ENCODE assay signal across 8 cellular contexts in the genomic region with DNA sequence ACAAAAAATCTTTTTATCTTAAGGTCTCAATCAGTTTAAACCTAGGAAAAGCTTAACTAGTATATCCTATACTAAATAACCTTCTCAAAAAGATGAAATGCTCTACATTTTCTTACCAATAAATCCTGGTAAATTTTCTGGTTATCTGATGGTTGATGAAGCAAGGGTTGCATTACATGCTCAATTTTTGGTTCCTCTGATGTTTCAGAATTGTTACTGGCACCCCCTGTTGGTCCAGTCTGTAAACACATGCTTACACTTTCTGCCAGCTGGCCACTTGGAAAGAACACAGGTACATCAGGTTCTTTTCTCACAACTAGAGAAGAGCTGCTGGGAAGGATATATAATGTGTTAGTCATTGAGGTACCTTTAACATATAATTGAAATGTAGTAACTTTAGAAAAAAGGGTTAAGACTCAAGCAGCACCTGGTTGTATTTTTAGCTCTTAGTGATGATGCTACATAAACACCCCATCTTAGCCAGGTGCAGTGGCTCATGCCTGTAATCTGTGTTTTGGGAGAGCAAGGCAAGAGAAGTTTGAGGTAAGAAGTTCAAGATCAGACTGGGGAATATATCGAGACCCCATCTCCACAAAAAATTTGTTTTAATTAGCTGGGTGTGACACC. TPM values are rescaled to one million over a fixed set of nuclear protein-coding genes. Genes with fewer than 3 reads are reported as not detected.
DNase-seq lines count a peak whose midpoint lies in the region; ATAC-seq and TF ChIP-seq lines count a peak whose summit lies in the region.

No MANE protein-coding gene starts in this region.

- no peaks in the 10 kb centered on the region for H3K4me1 ChIP-seq in HAP-1
- H3K4me1 ChIP-seq in hepatocyte (ENCODE audit: insufficient read depth): no peaks in the 10 kb centered on the region

- CTCF ChIA-PET in activated naive CD4-positive, alpha-beta T cell treated with anti-CD3 and anti-CD28 coated beads for 36 hours (lab: Charles Lee): interaction anchor here (0.7 to 2.8 kb wide), 12 partner anchors 10 to 173 kb away, joined by 3 to 20 read pairs (median 4); a partner anchor contains a TSS

- no peaks in the 10 kb centered on the region for H3K9me3 Mint-ChIP-seq in activated naive CD4-positive, alpha-beta T cell treated with anti-CD3 and anti-CD28 coated beads for 36 hours

- in situ Hi-C loops in HAP-1 (cut with MboI; ENCODE audit: low sequenced_read_pairs): loop anchor here (5.0 kb wide), 1 partner anchor 71 kb away; a partner anchor contains a TSS

- ATAC-seq in GM19463 (IDR thresholded peaks at IDR 0.05; ENCODE audit: unreplicated experiment): no peak

- no peak overlapping the region for H3K4me2 ChIP-seq in hepatocyte

- no peaks in the 10 kb centered on the region for H4K20me1 ChIP-seq in hepatocyte (ENCODE audit: insufficient read depth, poor library complexity, severe bottlenecking)

- H3K4me3 Mint-ChIP-seq in activated naive CD4-positive, alpha-beta T cell treated with anti-CD3 and anti-CD28 coated beads for 36 hours: no peak overlapping the region

- H2AFZ ChIP-seq in hepatocyte: no peak overlapping the region

- intact Hi-C loops in activated naive CD4-positive, alpha-beta T cell treated with anti-CD3 and anti-CD28 coated beads for 36 hours (cut with micrococcal nuclease): loop anchor here (1.0 kb wide), 1 partner anchor 70 kb away; no protein-coding TSS in a partner anchor

- H3K27ac ChIP-seq in hepatocyte: no peak overlapping the region

- H3K36me3 Mint-ChIP-seq in activated naive CD4-positive, alpha-beta T cell treated with anti-CD3 and anti-CD28 coated beads for 36 hours (ENCODE audit: low read depth): peaks cover 40% of the 10 kb centered on the region

- WGBS in hepatocyte (ENCODE audit: low lambda C conversion rate, missing lambda C conversion rate): 100% methylated on average over 1 of the region's 1 CpG

- peak; percentile 53 for TF ChIP-seq CTCF in hepatocyte (IDR thresholded peaks at IDR 0.05; ENCODE audit: poor library complexity)

- H3K36me3 ChIP-seq in HAP-1 (replicated peaks) (peaks cover 50% of the 10 kb centered on the region), hepatocyte (replicated peaks; ENCODE audit: insufficient read depth, low read depth) (no peaks in the 10 kb centered on the region)

- DNase-seq in EH (ENCODE audit: low read depth) (peak; percentile 53), HAP-1 (ENCODE audit: low spot score in 2 of 2) (peak; percentile 47 to 65), NCI-H82 treated with DMSO at 0.1 percent for 48 hours (lab: John Stamatoyannopoulos, UW; ENCODE audit: unreplicated experiment) (peak; percentile 2), hepatocyte (ENCODE audit: low spot score) (peak; percentile 55)
- peak; percentile 48 for DNase-seq in activated naive CD4-positive, alpha-beta T cell treated with anti-CD3 and anti-CD28 coated beads for 36 hours
- peak; percentile 28 for DNase-seq in stimulated activated CD4-positive, alpha-beta T cell treated with anti-CD3 and anti-CD28 coated beads, Interleukin-4, amount 100 ng/mL, for 1 hour
- no peak for DNase-seq in activated CD4-positive, CD25-positive, alpha-beta regulatory T cell treated with anti-CD3 and anti-CD28 coated beads, Interleukin-2, amount 50 U/mL, for 72 hours

- H3K27me3 ChIP-seq in HAP-1 (ENCODE audit: low read depth) (no peaks in the 10 kb centered on the region), hepatocyte (no peaks in the 10 kb centered on the region)

- no peak overlapping the region for H3K27ac Mint-ChIP-seq in activated naive CD4-positive, alpha-beta T cell treated with anti-CD3 and anti-CD28 coated beads for 36 hours

- H3K27me3 Mint-ChIP-seq in activated naive CD4-positive, alpha-beta T cell treated with anti-CD3 and anti-CD28 coated beads for 36 hours (ENCODE audit: low read depth): no peaks in the 10 kb centered on the region

- no peaks in the 10 kb centered on the region for H3K9me3 ChIP-seq in HAP-1
- no peaks in the 10 kb centered on the region for H3K9me3 ChIP-seq in hepatocyte (ENCODE audit: low read depth)

- H3K9me2 ChIP-seq in hepatocyte (replicated peaks; ENCODE audit: insufficient read depth): no peaks in the 10 kb centered on the region

- no peaks in the 10 kb centered on the region for H3K4me1 Mint-ChIP-seq in activated naive CD4-positive, alpha-beta T cell treated with anti-CD3 and anti-CD28 coated beads for 36 hours (ENCODE audit: low read depth)

- H3K79me2 ChIP-seq in hepatocyte: no peaks in the 10 kb centered on the region

- H3K4me3 ChIP-seq in HAP-1 (no peak overlapping the region), hepatocyte (no peak overlapping the region)

RNA-seq across cellular contexts. Expression of a gene that starts 30.9 kb away (rescaled TPM):
- total RNA-seq in activated naive CD4-positive, alpha-beta T cell treated with anti-CD3 and anti-CD28 coated beads for 36 hours: not detected
- 0.08 and 0.13 TPM in 2 replicates for total RNA-seq in hepatocyte
- polyA plus RNA-seq in hepatocyte: 0.68 TPM in 1 of 2 replicates, not detected in the other

RNA-seq across cellular contexts. Expression of a gene that starts 51.0 kb away (rescaled TPM):
- 10 to 100 TPM; 41.4 to 43.5 TPM for total RNA-seq in activated naive CD4-positive, alpha-beta T cell treated with anti-CD3 and anti-CD28 coated beads for 36 hours
- 6.1 and 9.0 TPM in 2 replicates for total RNA-seq in hepatocyte
- 2.5 and 3.8 TPM in 2 replicates for polyA plus RNA-seq in hepatocyte
